2 cellular contexts compared by ENCODE assay signal in genomic region chr2:211132586-211132985, GRCh38.
TF ChIP-seq lines count a peak whose summit lies in the region.

No MANE protein-coding gene starts in this region.

TF ChIP-seq in SK-N-SH treated with all-trans-retinoic acid at 6 μM for 48 hours, 23 proteins besides CTCF, POLR2A, EP300 and RAD21:
- TF ChIP-seq ISL1 (CRISPR knock-in tag; IDR thresholded peaks at IDR 0.05), result peak; percentile 95
- TF ChIP-seq CREB5 (CRISPR knock-in tag; IDR thresholded peaks at IDR 0.05; ENCODE audit: low read depth), result no peak
- TF ChIP-seq ZC3H10 (CRISPR knock-in tag; IDR thresholded peaks at IDR 0.05), result no peak

TF ChIP-seq in SK-N-SH, 30 proteins besides CTCF, POLR2A, EP300 and RAD21:
- TF ChIP-seq RXRA (IDR thresholded peaks at IDR 0.05; ENCODE audit: borderline replicate concordance, low read depth), result no peak
- no peak for TF ChIP-seq ELF1 (IDR thresholded peaks at IDR 0.05)
- TF ChIP-seq SIN3A (IDR thresholded peaks at IDR 0.05; ENCODE audit: borderline replicate concordance, low read depth, low read length), result no peak
- TF ChIP-seq MAX (IDR thresholded peaks at IDR 0.05; ENCODE audit: low read depth), result no peak
- TF ChIP-seq GATA2 (CRISPR knock-in tag; IDR thresholded peaks at IDR 0.05), result no peak
- no peak for TF ChIP-seq FOSL2 (IDR thresholded peaks at IDR 0.05; ENCODE audit: borderline replicate concordance, low read depth)
- no peak for TF ChIP-seq TAF1 (IDR thresholded peaks at IDR 0.05; ENCODE audit: borderline replicate concordance, low read depth, low read length)
- TF ChIP-seq YY1 (IDR thresholded peaks at IDR 0.05; ENCODE audit: low read depth), result no peak
- no peak for TF ChIP-seq EZH2phosphoT487 (IDR thresholded peaks at IDR 0.05; ENCODE audit: borderline replicate concordance, low read depth)
- no peak for TF ChIP-seq FOXM1 (IDR thresholded peaks at IDR 0.05; ENCODE audit: low read depth)
- TF ChIP-seq TEAD4 (IDR thresholded peaks at IDR 0.05; ENCODE audit: borderline replicate concordance, insufficient read depth), result no peak
- no peak for TF ChIP-seq TCF12 (IDR thresholded peaks at IDR 0.05)
- no peak for TF ChIP-seq PBX3 (IDR thresholded peaks at IDR 0.05)
- TF ChIP-seq, protein P1, sequence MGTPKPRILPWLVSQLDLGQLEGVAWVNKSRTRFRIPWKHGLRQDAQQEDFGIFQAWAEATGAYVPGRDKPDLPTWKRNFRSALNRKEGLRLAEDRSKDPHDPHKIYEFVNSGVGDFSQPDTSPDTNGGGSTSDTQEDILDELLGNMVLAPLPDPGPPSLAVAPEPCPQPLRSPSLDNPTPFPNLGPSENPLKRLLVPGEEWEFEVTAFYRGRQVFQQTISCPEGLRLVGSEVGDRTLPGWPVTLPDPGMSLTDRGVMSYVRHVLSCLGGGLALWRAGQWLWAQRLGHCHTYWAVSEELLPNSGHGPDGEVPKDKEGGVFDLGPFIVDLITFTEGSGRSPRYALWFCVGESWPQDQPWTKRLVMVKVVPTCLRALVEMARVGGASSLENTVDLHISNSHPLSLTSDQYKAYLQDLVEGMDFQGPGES (IDR thresholded peaks at IDR 0.05; ENCODE audit: low read depth, low read length), result no peak
- no peak for TF ChIP-seq FOXJ3 (CRISPR knock-in tag; IDR thresholded peaks at IDR 0.05)
- no peak for TF ChIP-seq USF1 (IDR thresholded peaks at IDR 0.05; ENCODE audit: borderline replicate concordance, low read depth)
- TF ChIP-seq NFIC (IDR thresholded peaks at IDR 0.05; ENCODE audit: borderline replicate concordance), result no peak
- TF ChIP-seq GABPA (IDR thresholded peaks at IDR 0.05; ENCODE audit: low read depth), result no peak
- no peak for TF ChIP-seq POLR2AphosphoS5 (IDR thresholded peaks at IDR 0.05; ENCODE audit: low read depth, low read length)
- TF ChIP-seq REST (IDR thresholded peaks at IDR 0.05; ENCODE audit: low read depth, low read length), result no peak
TF ChIP-seq in SK-N-SH: peak in this region for 0.
